14 cellular contexts compared by ENCODE assay signal in genomic region chr5:167764650-167765289, GRCh38.
"Had no signal": no experiment of that assay in that cellular context is flagged by ENCODE, and none has a peak within 500 bp of the region (broad histone marks: within the 10 kb centered on the region; RNA-seq: fewer than 3 reads in every experiment).

No MANE protein-coding gene starts in this region.

- H3K27ac ChIP-seq: esophagus squamous epithelium, parathyroid adenoma, tibial artery, vagina had no signal

- H3K9me3 ChIP-seq: esophagus squamous epithelium, tibial artery, vagina had no signal

- H3K9ac ChIP-seq: parathyroid adenoma had no signal

- DNase-seq: activated CD4-positive, alpha-beta memory T cell treated with anti-CD3 and anti-CD28 coated beads, Interleukin-2, amount 10 ng/mL, durations not matched to agents 7 days and 5 days; activated CD8-positive, alpha-beta memory T cell treated with anti-CD3 and anti-CD28 coated beads, Interleukin-2, amount 50 U/mL, for 48 hours; activated naive CD8-positive, alpha-beta T cell treated with anti-CD3 and anti-CD28 coated beads, Interleukin-2, amount 10 ng/mL, durations not matched to agents 7 days and 5 days; anterior cingulate cortex; esophagus squamous epithelium; foreskin fibroblast; head of caudate nucleus; midbrain; T-helper 9 cell; tibial artery had no signal

- FAIRE-seq: islet of Langerhans had no signal

- H3K36me3 ChIP-seq: esophagus squamous epithelium, tibial artery, vagina had no signal

- H3K27me3 ChIP-seq: esophagus squamous epithelium, vagina had no signal

- H3K79me2 ChIP-seq: parathyroid adenoma had no signal

- H2AFZ ChIP-seq: parathyroid adenoma had no signal

- H3K4me1 ChIP-seq: esophagus squamous epithelium, parathyroid adenoma, tibial artery, vagina had no signal

- H3K4me3 ChIP-seq: esophagus squamous epithelium, skin epidermis, tibial artery, vagina had no signal
